ENCODE assay signal across 9 cellular contexts in the genomic region with DNA sequence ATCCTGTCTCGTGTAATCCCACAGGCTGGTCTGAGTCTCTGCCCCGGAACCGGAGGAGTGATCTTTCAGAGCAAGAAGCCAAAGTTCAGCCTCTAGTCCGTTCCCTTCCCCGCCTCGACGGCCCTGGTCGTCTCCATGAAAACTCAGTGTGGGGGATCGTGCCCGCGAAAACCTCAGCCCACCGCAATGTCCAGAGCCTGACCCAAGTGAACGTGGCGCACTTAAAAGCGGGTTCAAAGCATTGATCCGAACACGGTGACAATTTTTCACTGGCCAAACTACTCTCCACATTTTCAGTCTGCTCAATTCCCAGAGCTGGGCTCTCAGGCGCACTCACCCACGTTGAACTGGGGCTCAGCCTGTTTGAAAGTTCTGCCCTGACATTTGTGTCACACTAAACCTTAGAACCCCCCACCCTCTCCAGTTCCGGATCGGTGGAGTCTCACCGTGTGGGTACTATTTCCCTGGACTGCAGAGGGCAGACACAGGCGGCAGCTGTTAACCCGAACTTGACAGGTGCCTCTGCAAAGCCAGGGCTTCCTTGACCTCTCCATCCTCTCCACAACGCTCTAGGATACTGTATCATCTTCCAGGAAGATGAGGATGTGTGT. TPM values are rescaled to one million over a fixed set of nuclear protein-coding genes. Genes with fewer than 3 reads are reported as not detected.
DNase-seq lines count a peak whose midpoint lies in the region; ATAC-seq, FAIRE-seq and TF ChIP-seq lines count a peak whose summit lies in the region.
"Had no signal": no experiment of that assay in that cellular context is flagged by ENCODE, and none has a peak within 500 bp of the region (broad histone marks: within the 10 kb centered on the region; RNA-seq: fewer than 3 reads in every experiment).

No MANE protein-coding gene starts in this region.

- H3K4me2 ChIP-seq in BLaER1 = peak overlapping the region; percentile 100

- no peaks in the 10 kb centered on the region for H3K36me3 Mint-ChIP-seq in activated CD8-positive, alpha-beta T cell treated with anti-CD3 and anti-CD28 coated beads for 36 hours (ENCODE audit: low read depth)
- H3K36me3 Mint-ChIP-seq in progenitor cell of endocrine pancreas (ENCODE audit: insufficient read depth) = no peaks in the 10 kb centered on the region

- H3K4me1 ChIP-seq in BLaER1 = peaks cover 11% of the 10 kb centered on the region; the same call in 1 of the 2 replicates
- peaks cover 16% of the 10 kb centered on the region for H3K4me1 ChIP-seq in cardiac muscle cell (ENCODE audit: low read depth)

- peaks cover 57% of the 10 kb centered on the region for H3K27me3 Mint-ChIP-seq in activated CD8-positive, alpha-beta T cell treated with anti-CD3 and anti-CD28 coated beads for 36 hours
- H3K27me3 Mint-ChIP-seq in progenitor cell of endocrine pancreas = no peaks in the 10 kb centered on the region

- peak overlapping the region; percentile 74; the same call in 1 of the 2 replicates for H3K9ac ChIP-seq in BLaER1

- H3K4me3 ChIP-seq in BLaER1 (peak overlapping the region; percentile 78), cardiac muscle cell (peak overlapping the region; percentile 87)

- H3K27ac ChIP-seq in BLaER1 (no peak overlapping the region), cardiac muscle cell (peak overlapping the region; percentile 97)
- H3K27ac ChIP-seq: neutrophil had no signal

- peak overlapping the region; percentile 55 for H3K4me3 Mint-ChIP-seq in activated CD8-positive, alpha-beta T cell treated with anti-CD3 and anti-CD28 coated beads for 36 hours
- H3K4me3 Mint-ChIP-seq in progenitor cell of endocrine pancreas (ENCODE audit: low read depth) = peak overlapping the region; percentile 88

- DNase-seq in HTR-8/SVneo (ENCODE audit: insufficient read length, low spot score) = peak; percentile 17
- DNase-seq in activated CD8-positive, alpha-beta T cell treated with anti-CD3 and anti-CD28 coated beads for 36 hours = peak; percentile 5
- peak; percentile 37 to 62 for DNase-seq in cardiac muscle cell (ENCODE audit: low read depth in 1 of 2, low spot score in 1 of 2)
- DNase-seq in progenitor cell of endocrine pancreas (ENCODE audit: low spot score, unreplicated experiment) = no peak
- DNase-seq in NCI-H2227 (lab: John Stamatoyannopoulos, UW; ENCODE audit: unreplicated experiment) = no peak

- H3K27ac Mint-ChIP-seq in activated CD8-positive, alpha-beta T cell treated with anti-CD3 and anti-CD28 coated beads for 36 hours = no peak overlapping the region
- H3K27ac Mint-ChIP-seq in progenitor cell of endocrine pancreas = peak overlapping the region; percentile 94

- H4K20me1 ChIP-seq in BLaER1 = no peaks in the 10 kb centered on the region

- no peaks in the 10 kb centered on the region for H3K9me3 ChIP-seq in BLaER1
- H3K9me3 ChIP-seq in cardiac muscle cell (ENCODE audit: low read depth) = no peaks in the 10 kb centered on the region
- H3K9me3 ChIP-seq: neutrophil had no signal

- peak; percentile 28 for FAIRE-seq in HTR-8/SVneo (lab: Jason Lieb, UNC)

- H3K4me1 Mint-ChIP-seq in activated CD8-positive, alpha-beta T cell treated with anti-CD3 and anti-CD28 coated beads for 36 hours (ENCODE audit: low read depth) = peaks cover 13% of the 10 kb centered on the region
- peaks cover 32% of the 10 kb centered on the region for H3K4me1 Mint-ChIP-seq in progenitor cell of endocrine pancreas (ENCODE audit: low read depth)

- H3K36me3 ChIP-seq in BLaER1 (no peaks in the 10 kb centered on the region), cardiac muscle cell (no peaks in the 10 kb centered on the region)
- H3K36me3 ChIP-seq: neutrophil had no signal

- H3K27me3 ChIP-seq in BLaER1 (peaks cover 39% of the 10 kb centered on the region), cardiac muscle cell (no peaks in the 10 kb centered on the region)

- intact Hi-C loops in activated CD8-positive, alpha-beta T cell treated with anti-CD3 and anti-CD28 coated beads for 36 hours (cut with micrococcal nuclease) = no loop called here

- no peak for TF ChIP-seq CTCF in activated CD8-positive, alpha-beta T cell treated with anti-CD3 and anti-CD28 coated beads for 36 hours (IDR thresholded peaks at IDR 0.05)
- TF ChIP-seq CTCF in cardiac muscle cell (IDR thresholded peaks at IDR 0.05; ENCODE audit: low read depth, low read length) = no peak
- no peak for TF ChIP-seq CTCF in progenitor cell of endocrine pancreas (IDR thresholded peaks at IDR 0.05; ENCODE audit: unreplicated experiment)

- CTCF ChIA-PET in activated CD8-positive, alpha-beta T cell treated with anti-CD3 and anti-CD28 coated beads for 36 hours (lab: Charles Lee) = no interaction called here

- no peaks in the 10 kb centered on the region for H3K9me3 Mint-ChIP-seq in activated CD8-positive, alpha-beta T cell treated with anti-CD3 and anti-CD28 coated beads for 36 hours
- no peaks in the 10 kb centered on the region for H3K9me3 Mint-ChIP-seq in progenitor cell of endocrine pancreas (ENCODE audit: low read depth)

- POLR2A ChIA-PET in activated CD8-positive, alpha-beta T cell treated with anti-CD3 and anti-CD28 coated beads for 36 hours (lab: Charles Lee) = no interaction called here

- peak; percentile 26 for ATAC-seq in activated CD8-positive, alpha-beta T cell treated with anti-CD3 and anti-CD28 coated beads for 36 hours
- ATAC-seq in GM18520 (IDR thresholded peaks at IDR 0.05; ENCODE audit: unreplicated experiment) = no peak
- no peak for ATAC-seq in GM19023 (IDR thresholded peaks at IDR 0.05; ENCODE audit: unreplicated experiment)

RNA-seq across cellular contexts. Expression of gene PRICKLE1, which starts 0.9 kb away (rescaled TPM):
- not detected for total RNA-seq in activated CD8-positive, alpha-beta T cell treated with anti-CD3 and anti-CD28 coated beads for 36 hours
- total RNA-seq in cardiac muscle cell (58.8 and 71.4 TPM in 2 replicates), progenitor cell of endocrine pancreas (43.2 and 53.5 TPM in 2 replicates)
- 105 and 121 TPM in 2 replicates for polyA plus RNA-seq in cardiac muscle cell

Comparison
In these comparisons a context has a peak if more than half of its experiments do, and no peak if none do; other contexts are left out.
1. DNase-seq: peak in HTR-8/SVneo (single experiment), activated CD8-positive, alpha-beta T cell treated with anti-CD3 and anti-CD28 coated beads for 36 hours (single experiment) and cardiac muscle cell (2 of 2); none in progenitor cell of endocrine pancreas (single experiment) and NCI-H2227 (single experiment).
2. RNA of gene PRICKLE1, which starts 0.9 kb away (total RNA-seq): 58.8 to 71.4 TPM in cardiac muscle cell and 43.2 to 53.5 TPM in progenitor cell of endocrine pancreas; not detected in activated CD8-positive, alpha-beta T cell treated with anti-CD3 and anti-CD28 coated beads for 36 hours; every median in the first group is over 10 times any median in the second.